Comparison of ENCODE assay signal across 27 cellular contexts in the genomic region with DNA sequence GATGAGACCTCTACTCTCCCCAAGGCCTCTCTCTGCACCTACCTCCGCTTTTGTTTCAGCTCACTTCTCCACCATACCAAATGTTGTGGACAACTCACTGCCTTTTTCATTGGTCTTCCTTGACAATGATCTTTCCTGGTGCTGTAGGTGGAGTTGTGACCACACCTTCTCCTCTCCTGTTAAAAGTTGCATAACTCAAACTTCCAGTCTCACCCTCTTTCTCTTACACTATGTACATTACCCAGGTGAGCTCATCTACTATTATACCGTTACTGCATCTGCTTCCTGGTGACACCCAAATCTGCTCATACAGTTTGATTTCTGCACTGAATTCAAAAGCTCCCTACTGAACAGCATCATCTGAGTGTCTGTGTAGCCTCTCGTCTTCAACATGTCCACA.
"Had no signal": no experiment of that assay in that cellular context is flagged by ENCODE, and none has a peak within 500 bp of the region (broad histone marks: within the 10 kb centered on the region; RNA-seq: fewer than 3 reads in every experiment).

No MANE protein-coding gene starts in this region.

- H3K4me3 Mint-ChIP-seq: dendritic cell treated with granulocyte-macrophage colony-stimulating factor and Interleukin-4, amounts not matched to agents 40 ng/mL and 50 ng/mL, for 4 days; effector memory CD8-positive, alpha-beta T cell; endodermal cell; memory B cell; naive thymus-derived CD4-positive, alpha-beta T cell; natural killer cell had no signal

- H3K9me3 ChIP-seq: colonic mucosa, esophagus squamous epithelium, gastrocnemius medialis, lower lobe of right lung had no signal

- H3K27ac Mint-ChIP-seq: dendritic cell treated with granulocyte-macrophage colony-stimulating factor and Interleukin-4, amounts not matched to agents 40 ng/mL and 50 ng/mL, for 4 days; effector memory CD8-positive, alpha-beta T cell; endodermal cell; memory B cell; naive thymus-derived CD4-positive, alpha-beta T cell; natural killer cell had no signal

- H3K36me3 ChIP-seq: colonic mucosa, esophagus squamous epithelium, gastrocnemius medialis, heart right ventricle, left lung, lower lobe of right lung had no signal

- H3K4me1 ChIP-seq: colonic mucosa, esophagus squamous epithelium, gastrocnemius medialis, heart right ventricle, left lung, lower lobe of right lung had no signal

- H3K27ac ChIP-seq: colonic mucosa, esophagus squamous epithelium, gastrocnemius medialis, heart right ventricle, left lung, lower lobe of right lung had no signal

- H3K27me3 Mint-ChIP-seq: dendritic cell treated with granulocyte-macrophage colony-stimulating factor and Interleukin-4, amounts not matched to agents 40 ng/mL and 50 ng/mL, for 4 days; effector memory CD8-positive, alpha-beta T cell; memory B cell; naive thymus-derived CD4-positive, alpha-beta T cell had no signal

- H3K36me3 Mint-ChIP-seq: memory B cell; naive thymus-derived CD4-positive, alpha-beta T cell; natural killer cell had no signal

- DNase-seq: colonic mucosa; cortex of kidney; effector CD8-positive, alpha-beta T cell; effector memory CD8-positive, alpha-beta T cell; endodermal cell; erythroblast; esophagus squamous epithelium; foreskin fibroblast; foreskin melanocyte; gastrocnemius medialis; glutamatergic neuron; head of caudate nucleus; heart right ventricle; hippocampal formation; left cardiac atrium; left lung; left ventricle myocardium superior; lower lobe of right lung; mesendoderm; midbrain; naive thymus-derived CD4-positive, alpha-beta T cell; natural killer cell had no signal

- FAIRE-seq: endometrium, islet of Langerhans, keratinocyte had no signal

- H3K27me3 ChIP-seq: colonic mucosa, esophagus squamous epithelium, gastrocnemius medialis, heart right ventricle, left lung had no signal

- H3K4me3 ChIP-seq: colonic mucosa, esophagus squamous epithelium, gastrocnemius medialis, heart right ventricle, left lung, lower lobe of right lung had no signal

- H3K4me1 Mint-ChIP-seq: memory B cell; naive thymus-derived CD4-positive, alpha-beta T cell; natural killer cell had no signal

- H3K9me3 Mint-ChIP-seq: memory B cell had no signal
